Comparison of ENCODE assay signal across 1 cellular context in the genomic region with DNA sequence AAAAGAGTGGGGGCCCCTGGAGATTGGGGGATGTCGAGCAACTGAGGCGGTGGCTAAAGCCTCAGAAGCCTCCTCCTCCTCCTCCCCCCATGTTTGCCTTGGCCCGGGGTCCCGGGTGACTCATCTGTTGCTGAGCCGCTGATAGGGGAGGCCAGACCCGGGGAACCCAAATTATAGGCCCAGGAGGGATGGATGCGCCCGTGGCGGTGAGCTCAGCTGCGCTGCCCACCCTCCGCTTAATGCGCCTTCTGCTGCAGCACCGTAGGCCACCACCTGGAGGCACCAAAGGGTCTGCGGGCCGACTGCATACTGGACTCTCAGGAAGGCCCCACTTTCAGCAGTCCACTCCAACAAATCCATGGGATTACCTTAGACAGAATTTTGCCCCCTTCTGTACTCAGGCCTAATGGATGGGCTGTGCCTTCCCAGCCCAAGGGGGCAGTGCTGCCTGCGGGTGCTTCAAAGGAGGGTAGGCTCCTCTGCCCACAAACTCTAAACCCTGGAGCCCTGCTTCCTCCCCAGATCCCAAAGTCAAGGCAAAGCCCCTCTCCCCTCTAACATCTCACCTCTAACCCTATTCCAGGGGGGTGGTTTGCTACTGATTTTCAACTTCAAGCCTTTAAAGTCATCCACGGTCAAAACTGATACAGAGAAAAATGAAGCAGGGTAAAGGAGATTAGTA.
TF ChIP-seq lines count a peak whose summit lies in the region.

No MANE protein-coding gene starts in this region.

TF ChIP-seq in WTC11, 78 proteins besides CTCF, POLR2A, EP300 and RAD21 (continued from another document):
- TF ChIP-seq, protein P1, sequence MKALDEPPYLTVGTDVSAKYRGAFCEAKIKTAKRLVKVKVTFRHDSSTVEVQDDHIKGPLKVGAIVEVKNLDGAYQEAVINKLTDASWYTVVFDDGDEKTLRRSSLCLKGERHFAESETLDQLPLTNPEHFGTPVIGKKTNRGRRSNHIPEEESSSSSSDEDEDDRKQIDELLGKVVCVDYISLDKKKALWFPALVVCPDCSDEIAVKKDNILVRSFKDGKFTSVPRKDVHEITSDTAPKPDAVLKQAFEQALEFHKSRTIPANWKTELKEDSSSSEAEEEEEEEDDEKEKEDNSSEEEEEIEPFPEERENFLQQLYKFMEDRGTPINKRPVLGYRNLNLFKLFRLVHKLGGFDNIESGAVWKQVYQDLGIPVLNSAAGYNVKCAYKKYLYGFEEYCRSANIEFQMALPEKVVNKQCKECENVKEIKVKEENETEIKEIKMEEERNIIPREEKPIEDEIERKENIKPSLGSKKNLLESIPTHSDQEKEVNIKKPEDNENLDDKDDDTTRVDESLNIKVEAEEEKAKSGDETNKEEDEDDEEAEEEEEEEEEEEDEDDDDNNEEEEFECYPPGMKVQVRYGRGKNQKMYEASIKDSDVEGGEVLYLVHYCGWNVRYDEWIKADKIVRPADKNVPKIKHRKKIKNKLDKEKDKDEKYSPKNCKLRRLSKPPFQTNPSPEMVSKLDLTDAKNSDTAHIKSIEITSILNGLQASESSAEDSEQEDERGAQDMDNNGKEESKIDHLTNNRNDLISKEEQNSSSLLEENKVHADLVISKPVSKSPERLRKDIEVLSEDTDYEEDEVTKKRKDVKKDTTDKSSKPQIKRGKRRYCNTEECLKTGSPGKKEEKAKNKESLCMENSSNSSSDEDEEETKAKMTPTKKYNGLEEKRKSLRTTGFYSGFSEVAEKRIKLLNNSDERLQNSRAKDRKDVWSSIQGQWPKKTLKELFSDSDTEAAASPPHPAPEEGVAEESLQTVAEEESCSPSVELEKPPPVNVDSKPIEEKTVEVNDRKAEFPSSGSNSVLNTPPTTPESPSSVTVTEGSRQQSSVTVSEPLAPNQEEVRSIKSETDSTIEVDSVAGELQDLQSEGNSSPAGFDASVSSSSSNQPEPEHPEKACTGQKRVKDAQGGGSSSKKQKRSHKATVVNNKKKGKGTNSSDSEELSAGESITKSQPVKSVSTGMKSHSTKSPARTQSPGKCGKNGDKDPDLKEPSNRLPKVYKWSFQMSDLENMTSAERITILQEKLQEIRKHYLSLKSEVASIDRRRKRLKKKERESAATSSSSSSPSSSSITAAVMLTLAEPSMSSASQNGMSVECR (CRISPR knock-in tag; IDR thresholded peaks at IDR 0.05; ENCODE audit: borderline replicate concordance): no peak
- TF ChIP-seq, protein P2, sequence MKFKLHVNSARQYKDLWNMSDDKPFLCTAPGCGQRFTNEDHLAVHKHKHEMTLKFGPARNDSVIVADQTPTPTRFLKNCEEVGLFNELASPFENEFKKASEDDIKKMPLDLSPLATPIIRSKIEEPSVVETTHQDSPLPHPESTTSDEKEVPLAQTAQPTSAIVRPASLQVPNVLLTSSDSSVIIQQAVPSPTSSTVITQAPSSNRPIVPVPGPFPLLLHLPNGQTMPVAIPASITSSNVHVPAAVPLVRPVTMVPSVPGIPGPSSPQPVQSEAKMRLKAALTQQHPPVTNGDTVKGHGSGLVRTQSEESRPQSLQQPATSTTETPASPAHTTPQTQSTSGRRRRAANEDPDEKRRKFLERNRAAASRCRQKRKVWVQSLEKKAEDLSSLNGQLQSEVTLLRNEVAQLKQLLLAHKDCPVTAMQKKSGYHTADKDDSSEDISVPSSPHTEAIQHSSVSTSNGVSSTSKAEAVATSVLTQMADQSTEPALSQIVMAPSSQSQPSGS (CRISPR knock-in tag; IDR thresholded peaks at IDR 0.05; ENCODE audit: borderline replicate concordance, low read depth): no peak
- no peak for TF ChIP-seq NR1H2 (CRISPR knock-in tag; IDR thresholded peaks at IDR 0.05)
- no peak for TF ChIP-seq CBFB (CRISPR knock-in tag; IDR thresholded peaks at IDR 0.05; ENCODE audit: low read depth)
